ENCODE assay signal across 1 cellular context in the genomic region with DNA sequence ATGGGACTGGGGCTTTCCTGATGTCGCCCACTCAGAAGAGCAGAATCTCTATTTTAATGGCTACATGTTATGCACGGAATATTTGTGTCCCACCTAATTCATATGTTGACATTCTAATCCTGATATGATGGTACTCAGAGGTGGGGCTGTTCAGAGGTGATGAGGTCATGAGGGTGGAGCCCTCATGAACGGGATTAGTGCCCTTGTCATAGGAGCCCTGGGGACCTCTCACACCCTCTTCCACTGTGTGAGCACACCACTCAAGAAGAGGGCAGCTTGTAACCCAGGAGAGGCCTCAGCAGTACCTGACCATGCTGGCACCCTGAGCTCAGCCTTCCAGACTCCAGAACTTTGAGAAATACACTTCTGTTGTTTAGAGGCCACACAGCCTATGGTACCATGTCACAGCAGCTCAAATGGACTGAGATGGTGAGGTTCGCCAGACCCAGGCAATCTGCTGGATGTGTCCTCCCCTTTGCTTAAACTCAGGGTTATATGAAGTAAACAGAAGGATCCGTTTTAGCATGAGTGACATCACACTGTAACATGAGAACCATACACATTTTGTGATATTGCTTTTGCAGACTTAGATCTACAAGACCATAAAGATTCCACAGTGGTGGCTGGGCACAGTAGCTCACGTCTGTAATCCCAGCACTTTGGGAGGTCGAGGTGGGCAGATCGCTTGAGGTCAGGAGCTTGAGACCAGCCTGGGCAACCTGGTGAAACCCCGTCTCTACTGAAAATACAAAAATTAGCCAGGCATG.
TF ChIP-seq lines count a peak whose summit lies in the region.

No MANE protein-coding gene starts in this region.

TF ChIP-seq in HepG2, 621 proteins besides CTCF, POLR2A, EP300 and RAD21 (continued from another document):
- TF ChIP-seq, protein P1, sequence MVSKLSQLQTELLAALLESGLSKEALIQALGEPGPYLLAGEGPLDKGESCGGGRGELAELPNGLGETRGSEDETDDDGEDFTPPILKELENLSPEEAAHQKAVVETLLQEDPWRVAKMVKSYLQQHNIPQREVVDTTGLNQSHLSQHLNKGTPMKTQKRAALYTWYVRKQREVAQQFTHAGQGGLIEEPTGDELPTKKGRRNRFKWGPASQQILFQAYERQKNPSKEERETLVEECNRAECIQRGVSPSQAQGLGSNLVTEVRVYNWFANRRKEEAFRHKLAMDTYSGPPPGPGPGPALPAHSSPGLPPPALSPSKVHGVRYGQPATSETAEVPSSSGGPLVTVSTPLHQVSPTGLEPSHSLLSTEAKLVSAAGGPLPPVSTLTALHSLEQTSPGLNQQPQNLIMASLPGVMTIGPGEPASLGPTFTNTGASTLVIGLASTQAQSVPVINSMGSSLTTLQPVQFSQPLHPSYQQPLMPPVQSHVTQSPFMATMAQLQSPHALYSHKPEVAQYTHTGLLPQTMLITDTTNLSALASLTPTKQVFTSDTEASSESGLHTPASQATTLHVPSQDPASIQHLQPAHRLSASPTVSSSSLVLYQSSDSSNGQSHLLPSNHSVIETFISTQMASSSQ (IDR thresholded peaks at IDR 0.05; ENCODE audit: low read depth), result no peak
- TF ChIP-seq, protein P1 (CRISPR knock-in tag; IDR thresholded peaks at IDR 0.05; ENCODE audit: borderline replicate concordance), result no peak
- TF ChIP-seq PITX1 (CRISPR knock-in tag; IDR thresholded peaks at IDR 0.05) (no peak), CREB1 (IDR thresholded peaks at IDR 0.05) (peak; percentile 3; the same call in 1 of the 2 replicates), CREB1 (CRISPR knock-in tag; IDR thresholded peaks at IDR 0.05) (no peak), ATF7 (IDR thresholded peaks at IDR 0.05) (no peak), ATF7 (CRISPR knock-in tag; IDR thresholded peaks at IDR 0.05) (no peak), THYN1 (CRISPR knock-in tag; IDR thresholded peaks at IDR 0.05; ENCODE audit: borderline replicate concordance, low read depth) (no peak)
